In the genomic region with DNA sequence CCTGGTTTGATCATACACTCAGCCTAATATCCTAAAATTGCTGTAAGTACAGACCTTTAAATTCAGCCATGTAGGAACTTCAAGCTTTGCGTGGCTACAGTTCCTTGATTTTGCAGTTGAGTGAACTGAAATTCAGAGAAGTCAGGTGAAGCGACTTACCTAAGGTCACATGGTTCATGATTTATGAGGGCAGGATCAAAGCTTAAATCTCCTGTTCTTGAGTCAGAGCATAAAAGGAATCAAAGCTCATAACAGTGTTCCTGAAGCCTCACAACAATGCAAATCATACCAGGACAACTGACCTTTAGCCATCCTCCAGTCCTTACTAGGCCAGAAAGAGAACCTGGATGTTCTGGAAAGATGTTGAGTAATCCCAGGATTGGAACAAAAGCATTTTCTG, we compare ENCODE assay signal across 8 cellular contexts.
"Had no signal": no experiment of that assay in that cellular context is flagged by ENCODE, and none has a peak within 500 bp of the region (broad histone marks: within the 10 kb centered on the region; RNA-seq: fewer than 3 reads in every experiment).

No MANE protein-coding gene starts in this region.

- FAIRE-seq: H54, HepG2 had no signal

- H3K36me3 Mint-ChIP-seq: IgD-negative memory B cell had no signal

- H2AFZ ChIP-seq: GM23248 had no signal

- H3K9ac ChIP-seq: GM23248 had no signal

- H3K9me3 Mint-ChIP-seq: H9 had no signal

- H3K4me3 Mint-ChIP-seq: H9, IgD-negative memory B cell had no signal

- DNase-seq: GM23248, GOT3, H9, HCEC 1CT had no signal

- ATAC-seq: HepG2 had no signal

- H3K27ac ChIP-seq: GM23248, HL-60 had no signal

- H3K27ac Mint-ChIP-seq: H9, IgD-negative memory B cell had no signal

- H3K4me3 ChIP-seq: GM23248 had no signal
